1 cellular context compared by ENCODE assay signal in the genomic region with DNA sequence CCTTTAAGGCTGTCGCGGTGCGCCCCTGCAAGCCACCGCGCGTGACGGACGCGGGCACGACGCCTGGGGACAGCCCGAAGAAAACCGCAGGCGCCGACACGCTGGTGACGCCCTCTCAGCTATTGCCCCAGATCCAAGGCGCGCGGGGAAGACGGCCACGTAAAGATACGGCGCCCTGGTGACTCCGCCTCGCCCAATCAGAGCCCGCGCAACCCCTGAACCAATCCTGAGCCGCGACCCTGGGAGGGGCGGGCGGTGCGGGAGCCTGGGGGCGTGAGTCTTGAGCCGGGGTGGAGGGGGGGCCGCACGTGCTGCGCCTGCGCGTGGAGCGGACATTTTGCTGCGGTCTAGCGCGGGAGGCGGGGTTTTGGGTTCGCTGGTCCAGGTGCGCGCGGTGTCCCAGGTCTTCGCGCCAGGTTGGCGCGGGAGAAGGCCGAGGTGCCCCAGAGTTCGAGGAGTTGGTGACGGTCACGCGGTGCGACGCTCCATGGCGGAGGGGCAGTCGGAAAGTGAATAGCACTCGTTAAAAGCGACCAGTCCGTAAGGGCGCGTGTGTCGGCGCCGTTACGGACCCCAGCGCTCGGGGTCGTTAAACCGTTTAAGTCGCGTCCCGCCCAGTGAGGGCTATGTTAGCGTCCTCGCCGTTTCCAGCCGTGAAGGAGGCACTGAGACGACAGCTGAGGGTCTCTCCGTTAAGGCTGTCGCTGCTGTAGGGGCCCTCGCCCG.
TF ChIP-seq lines count a peak whose summit lies in the region.

No MANE protein-coding gene starts in this region.

TF ChIP-seq in GM12878, 131 proteins besides CTCF, POLR2A, EP300 and RAD21 (continued from another document and continues in another):
- TF ChIP-seq, protein P1, sequence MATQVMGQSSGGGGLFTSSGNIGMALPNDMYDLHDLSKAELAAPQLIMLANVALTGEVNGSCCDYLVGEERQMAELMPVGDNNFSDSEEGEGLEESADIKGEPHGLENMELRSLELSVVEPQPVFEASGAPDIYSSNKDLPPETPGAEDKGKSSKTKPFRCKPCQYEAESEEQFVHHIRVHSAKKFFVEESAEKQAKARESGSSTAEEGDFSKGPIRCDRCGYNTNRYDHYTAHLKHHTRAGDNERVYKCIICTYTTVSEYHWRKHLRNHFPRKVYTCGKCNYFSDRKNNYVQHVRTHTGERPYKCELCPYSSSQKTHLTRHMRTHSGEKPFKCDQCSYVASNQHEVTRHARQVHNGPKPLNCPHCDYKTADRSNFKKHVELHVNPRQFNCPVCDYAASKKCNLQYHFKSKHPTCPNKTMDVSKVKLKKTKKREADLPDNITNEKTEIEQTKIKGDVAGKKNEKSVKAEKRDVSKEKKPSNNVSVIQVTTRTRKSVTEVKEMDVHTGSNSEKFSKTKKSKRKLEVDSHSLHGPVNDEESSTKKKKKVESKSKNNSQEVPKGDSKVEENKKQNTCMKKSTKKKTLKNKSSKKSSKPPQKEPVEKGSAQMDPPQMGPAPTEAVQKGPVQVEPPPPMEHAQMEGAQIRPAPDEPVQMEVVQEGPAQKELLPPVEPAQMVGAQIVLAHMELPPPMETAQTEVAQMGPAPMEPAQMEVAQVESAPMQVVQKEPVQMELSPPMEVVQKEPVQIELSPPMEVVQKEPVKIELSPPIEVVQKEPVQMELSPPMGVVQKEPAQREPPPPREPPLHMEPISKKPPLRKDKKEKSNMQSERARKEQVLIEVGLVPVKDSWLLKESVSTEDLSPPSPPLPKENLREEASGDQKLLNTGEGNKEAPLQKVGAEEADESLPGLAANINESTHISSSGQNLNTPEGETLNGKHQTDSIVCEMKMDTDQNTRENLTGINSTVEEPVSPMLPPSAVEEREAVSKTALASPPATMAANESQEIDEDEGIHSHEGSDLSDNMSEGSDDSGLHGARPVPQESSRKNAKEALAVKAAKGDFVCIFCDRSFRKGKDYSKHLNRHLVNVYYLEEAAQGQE (IDR thresholded peaks at IDR 0.05; ENCODE audit: low read depth, low read length): no peak
- TF ChIP-seq, protein P2, sequence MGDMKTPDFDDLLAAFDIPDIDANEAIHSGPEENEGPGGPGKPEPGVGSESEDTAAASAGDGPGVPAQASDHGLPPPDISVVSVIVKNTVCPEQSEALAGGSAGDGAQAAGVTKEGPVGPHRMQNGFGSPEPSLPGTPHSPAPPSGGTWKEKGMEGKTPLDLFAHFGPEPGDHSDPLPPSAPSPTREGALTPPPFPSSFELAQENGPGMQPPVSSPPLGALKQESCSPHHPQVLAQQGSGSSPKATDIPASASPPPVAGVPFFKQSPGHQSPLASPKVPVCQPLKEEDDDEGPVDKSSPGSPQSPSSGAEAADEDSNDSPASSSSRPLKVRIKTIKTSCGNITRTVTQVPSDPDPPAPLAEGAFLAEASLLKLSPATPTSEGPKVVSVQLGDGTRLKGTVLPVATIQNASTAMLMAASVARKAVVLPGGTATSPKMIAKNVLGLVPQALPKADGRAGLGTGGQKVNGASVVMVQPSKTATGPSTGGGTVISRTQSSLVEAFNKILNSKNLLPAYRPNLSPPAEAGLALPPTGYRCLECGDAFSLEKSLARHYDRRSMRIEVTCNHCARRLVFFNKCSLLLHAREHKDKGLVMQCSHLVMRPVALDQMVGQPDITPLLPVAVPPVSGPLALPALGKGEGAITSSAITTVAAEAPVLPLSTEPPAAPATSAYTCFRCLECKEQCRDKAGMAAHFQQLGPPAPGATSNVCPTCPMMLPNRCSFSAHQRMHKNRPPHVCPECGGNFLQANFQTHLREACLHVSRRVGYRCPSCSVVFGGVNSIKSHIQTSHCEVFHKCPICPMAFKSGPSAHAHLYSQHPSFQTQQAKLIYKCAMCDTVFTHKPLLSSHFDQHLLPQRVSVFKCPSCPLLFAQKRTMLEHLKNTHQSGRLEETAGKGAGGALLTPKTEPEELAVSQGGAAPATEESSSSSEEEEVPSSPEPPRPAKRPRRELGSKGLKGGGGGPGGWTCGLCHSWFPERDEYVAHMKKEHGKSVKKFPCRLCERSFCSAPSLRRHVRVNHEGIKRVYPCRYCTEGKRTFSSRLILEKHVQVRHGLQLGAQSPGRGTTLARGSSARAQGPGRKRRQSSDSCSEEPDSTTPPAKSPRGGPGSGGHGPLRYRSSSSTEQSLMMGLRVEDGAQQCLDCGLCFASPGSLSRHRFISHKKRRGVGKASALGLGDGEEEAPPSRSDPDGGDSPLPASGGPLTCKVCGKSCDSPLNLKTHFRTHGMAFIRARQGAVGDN (IDR thresholded peaks at IDR 0.05): peak; percentile 71
- TF ChIP-seq NRF1 (conservative IDR thresholded peaks at IDR 0.05; ENCODE audit: low read depth, low read length) (peak; percentile 72), TCF3 (IDR thresholded peaks at IDR 0.05; ENCODE audit: borderline replicate concordance, insufficient read depth, low read depth, low read length) (peak; percentile 63; the same call in 1 of the 2 replicates), CREM (IDR thresholded peaks at IDR 0.05; ENCODE audit: low read depth) (peak; percentile 84), MTA2 (IDR thresholded peaks at IDR 0.05; ENCODE audit: low read depth) (no peak), JUND (IDR thresholded peaks at IDR 0.05; ENCODE audit: low read depth, low read length) (no peak), PAX5 (IDR thresholded peaks at IDR 0.05; ENCODE audit: borderline replicate concordance, low read depth, low read length) (peak; percentile 95), KDM1A (IDR thresholded peaks at IDR 0.05; ENCODE audit: borderline replicate concordance) (no peak), POLR2AphosphoS2 (IDR thresholded peaks at IDR 0.05; ENCODE audit: low read depth, low read length) (peak; percentile 75; the same call in 1 of the 2 replicates), MXI1 (IDR thresholded peaks at IDR 0.05; ENCODE audit: low read depth, low read length) (peak; percentile 87), SIX5 (IDR thresholded peaks at IDR 0.05; ENCODE audit: low read depth, low read length, severe bottlenecking) (no peak), IRF3 (IDR thresholded peaks at IDR 0.05) (peak; percentile 16; the same call in 1 of the 2 replicates), YY1 (IDR thresholded peaks at IDR 0.05; ENCODE audit: low read depth, low read length) (peak; percentile 93), SUPT20H (IDR thresholded peaks at IDR 0.05; ENCODE audit: borderline replicate concordance, control insufficient read depth, low read depth, low read length) (no peak), KLF5 (IDR thresholded peaks at IDR 0.05; ENCODE audit: partially characterized antibody) (no peak), NR2C1 (IDR thresholded peaks at IDR 0.05) (no peak; the same call in 1 of the 2 replicates), USF2 (IDR thresholded peaks at IDR 0.05; ENCODE audit: borderline replicate concordance, low read depth, low read length) (peak; percentile 43), HDAC6 (IDR thresholded peaks at IDR 0.05; ENCODE audit: unreplicated experiment) (no peak), RFX5 (IDR thresholded peaks at IDR 0.05; ENCODE audit: low read depth, low read length) (peak; percentile 55; the same call in 1 of the 2 replicates), ZNF274 (IDR thresholded peaks at IDR 0.05; ENCODE audit: insufficient read depth, insufficient read length) (no peak), IKZF1 (conservative IDR thresholded peaks at IDR 0.05) (peak; percentile 63), PAX8 (IDR thresholded peaks at IDR 0.05) (no peak), RELA (IDR thresholded peaks at IDR 0.05; ENCODE audit: borderline replicate concordance, partially characterized antibody) (peak; percentile 49)
- TF ChIP-seq, protein P3, sequence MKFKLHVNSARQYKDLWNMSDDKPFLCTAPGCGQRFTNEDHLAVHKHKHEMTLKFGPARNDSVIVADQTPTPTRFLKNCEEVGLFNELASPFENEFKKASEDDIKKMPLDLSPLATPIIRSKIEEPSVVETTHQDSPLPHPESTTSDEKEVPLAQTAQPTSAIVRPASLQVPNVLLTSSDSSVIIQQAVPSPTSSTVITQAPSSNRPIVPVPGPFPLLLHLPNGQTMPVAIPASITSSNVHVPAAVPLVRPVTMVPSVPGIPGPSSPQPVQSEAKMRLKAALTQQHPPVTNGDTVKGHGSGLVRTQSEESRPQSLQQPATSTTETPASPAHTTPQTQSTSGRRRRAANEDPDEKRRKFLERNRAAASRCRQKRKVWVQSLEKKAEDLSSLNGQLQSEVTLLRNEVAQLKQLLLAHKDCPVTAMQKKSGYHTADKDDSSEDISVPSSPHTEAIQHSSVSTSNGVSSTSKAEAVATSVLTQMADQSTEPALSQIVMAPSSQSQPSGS (IDR thresholded peaks at IDR 0.05; ENCODE audit: low read length): no peak
- TF ChIP-seq, protein P4, sequence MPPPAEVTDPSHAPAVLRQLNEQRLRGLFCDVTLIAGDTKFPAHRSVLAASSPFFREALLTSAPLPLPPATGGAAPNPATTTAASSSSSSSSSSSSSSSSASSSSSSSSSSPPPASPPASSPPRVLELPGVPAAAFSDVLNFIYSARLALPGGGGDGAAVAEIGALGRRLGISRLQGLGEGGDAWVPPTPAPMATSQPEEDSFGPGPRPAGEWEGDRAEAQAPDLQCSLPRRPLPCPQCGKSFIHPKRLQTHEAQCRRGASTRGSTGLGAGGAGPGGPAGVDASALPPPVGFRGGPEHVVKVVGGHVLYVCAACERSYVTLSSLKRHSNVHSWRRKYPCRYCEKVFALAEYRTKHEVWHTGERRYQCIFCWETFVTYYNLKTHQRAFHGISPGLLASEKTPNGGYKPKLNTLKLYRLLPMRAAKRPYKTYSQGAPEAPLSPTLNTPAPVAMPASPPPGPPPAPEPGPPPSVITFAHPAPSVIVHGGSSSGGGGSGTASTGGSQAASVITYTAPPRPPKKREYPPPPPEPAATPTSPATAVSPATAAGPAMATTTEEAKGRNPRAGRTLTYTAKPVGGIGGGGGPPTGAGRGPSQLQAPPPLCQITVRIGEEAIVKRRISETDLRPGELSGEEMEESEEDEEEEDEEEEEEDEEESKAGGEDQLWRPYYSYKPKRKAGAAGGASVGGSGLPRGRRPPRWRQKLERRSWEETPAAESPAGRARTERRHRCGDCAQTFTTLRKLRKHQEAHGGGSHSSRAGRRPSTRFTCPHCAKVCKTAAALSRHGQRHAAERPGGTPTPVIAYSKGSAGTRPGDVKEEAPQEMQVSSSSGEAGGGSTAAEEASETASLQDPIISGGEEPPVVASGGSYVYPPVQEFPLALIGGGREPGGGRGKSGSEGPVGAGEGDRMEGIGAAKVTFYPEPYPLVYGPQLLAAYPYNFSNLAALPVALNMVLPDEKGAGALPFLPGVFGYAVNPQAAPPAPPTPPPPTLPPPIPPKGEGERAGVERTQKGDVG (CRISPR knock-in tag; IDR thresholded peaks at IDR 0.05): peak; percentile 50; the same call in 1 of the 2 replicates
- TF ChIP-seq, protein P5, sequence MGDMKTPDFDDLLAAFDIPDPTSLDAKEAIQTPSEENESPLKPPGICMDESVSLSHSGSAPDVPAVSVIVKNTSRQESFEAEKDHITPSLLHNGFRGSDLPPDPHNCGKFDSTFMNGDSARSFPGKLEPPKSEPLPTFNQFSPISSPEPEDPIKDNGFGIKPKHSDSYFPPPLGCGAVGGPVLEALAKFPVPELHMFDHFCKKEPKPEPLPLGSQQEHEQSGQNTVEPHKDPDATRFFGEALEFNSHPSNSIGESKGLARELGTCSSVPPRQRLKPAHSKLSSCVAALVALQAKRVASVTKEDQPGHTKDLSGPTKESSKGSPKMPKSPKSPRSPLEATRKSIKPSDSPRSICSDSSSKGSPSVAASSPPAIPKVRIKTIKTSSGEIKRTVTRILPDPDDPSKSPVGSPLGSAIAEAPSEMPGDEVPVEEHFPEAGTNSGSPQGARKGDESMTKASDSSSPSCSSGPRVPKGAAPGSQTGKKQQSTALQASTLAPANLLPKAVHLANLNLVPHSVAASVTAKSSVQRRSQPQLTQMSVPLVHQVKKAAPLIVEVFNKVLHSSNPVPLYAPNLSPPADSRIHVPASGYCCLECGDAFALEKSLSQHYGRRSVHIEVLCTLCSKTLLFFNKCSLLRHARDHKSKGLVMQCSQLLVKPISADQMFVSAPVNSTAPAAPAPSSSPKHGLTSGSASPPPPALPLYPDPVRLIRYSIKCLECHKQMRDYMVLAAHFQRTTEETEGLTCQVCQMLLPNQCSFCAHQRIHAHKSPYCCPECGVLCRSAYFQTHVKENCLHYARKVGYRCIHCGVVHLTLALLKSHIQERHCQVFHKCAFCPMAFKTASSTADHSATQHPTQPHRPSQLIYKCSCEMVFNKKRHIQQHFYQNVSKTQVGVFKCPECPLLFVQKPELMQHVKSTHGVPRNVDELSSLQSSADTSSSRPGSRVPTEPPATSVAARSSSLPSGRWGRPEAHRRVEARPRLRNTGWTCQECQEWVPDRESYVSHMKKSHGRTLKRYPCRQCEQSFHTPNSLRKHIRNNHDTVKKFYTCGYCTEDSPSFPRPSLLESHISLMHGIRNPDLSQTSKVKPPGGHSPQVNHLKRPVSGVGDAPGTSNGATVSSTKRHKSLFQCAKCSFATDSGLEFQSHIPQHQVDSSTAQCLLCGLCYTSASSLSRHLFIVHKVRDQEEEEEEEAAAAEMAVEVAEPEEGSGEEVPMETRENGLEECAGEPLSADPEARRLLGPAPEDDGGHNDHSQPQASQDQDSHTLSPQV (IDR thresholded peaks at IDR 0.05): no peak
